32 cellular contexts compared by ENCODE assay signal in genomic region chr20:63703976-63704748, GRCh38. TPM values are rescaled to one million over a fixed set of nuclear protein-coding genes. Genes with fewer than 3 reads are reported as not detected.
A peak's percentile ranks its signal among the peaks of the same experiment; 100 is the strongest.
DNase-seq lines count a peak whose midpoint lies in the region; ATAC-seq, FAIRE-seq and TF ChIP-seq lines count a peak whose summit lies in the region.
"Had no signal": no experiment of that assay in that cellular context is flagged by ENCODE, and none has a peak within 500 bp of the region (broad histone marks: within the 10 kb centered on the region; RNA-seq: fewer than 3 reads in every experiment).

No MANE protein-coding gene starts in this region.

- no peak overlapping the region for H3K9ac ChIP-seq in HepG2 (ENCODE audit: insufficient read depth, low read depth, low read length)

- no peak for TF ChIP-seq RAD21 in HepG2 (CRISPR knock-in tag; IDR thresholded peaks at IDR 0.05)

- intact Hi-C loops in HepG2 (cut with micrococcal nuclease; ENCODE audit: unreplicated experiment), result no loop called here

- in situ Hi-C loops in HepG2 (cut with HindIII; ENCODE audit: extremely low pct_ligation_motif_present, low pct_unique_long_range_greater_than_20kb), result loop anchor here (10.0 kb wide), 1 partner anchor 81 kb away; no protein-coding TSS in a partner anchor

- no peak overlapping the region for H3K4me3 Mint-ChIP-seq in stimulated activated effector memory CD8-positive, alpha-beta T cell treated with anti-CD3 and anti-CD28 coated beads, Interleukin-12 subunit alpha, Interleukin-12 subunit beta, amount 100 ng/mL, for 72 hours
- H3K4me3 Mint-ChIP-seq: activated B cell treated with CpG ODN at 0.5 μM for 24 hours; activated CD4-positive, alpha-beta T cell treated with anti-CD3 and anti-CD28 coated beads, Interleukin-2, amount 10 ng/mL, durations not matched to agents 7 days and 5 days; stimulated activated naive CD8-positive, alpha-beta T cell treated with anti-CD3 and anti-CD28 coated beads, Interleukin-15, Interleukin-2, amounts not matched to agents 100 ng/mL and 50 ng/mL, for 24 hours had no signal

- H3K27ac Mint-ChIP-seq in stimulated activated effector memory CD8-positive, alpha-beta T cell treated with anti-CD3 and anti-CD28 coated beads, Interleukin-12 subunit alpha, Interleukin-12 subunit beta, amount 100 ng/mL, for 72 hours, result peak overlapping the region; percentile 58
- H3K27ac Mint-ChIP-seq: activated B cell treated with CpG ODN at 0.5 μM for 24 hours; activated CD4-positive, alpha-beta T cell treated with anti-CD3 and anti-CD28 coated beads, Interleukin-2, amount 10 ng/mL, durations not matched to agents 7 days and 5 days; stimulated activated naive CD8-positive, alpha-beta T cell treated with anti-CD3 and anti-CD28 coated beads, Interleukin-15, Interleukin-2, amounts not matched to agents 100 ng/mL and 50 ng/mL, for 24 hours had no signal

- H3K36me3 Mint-ChIP-seq in stimulated activated effector memory CD8-positive, alpha-beta T cell treated with anti-CD3 and anti-CD28 coated beads, Interleukin-12 subunit alpha, Interleukin-12 subunit beta, amount 100 ng/mL, for 72 hours, result peaks cover 51% of the 10 kb centered on the region
- H3K36me3 Mint-ChIP-seq: natural killer cell treated with Interleukin-12 subunit alpha and Interleukin-12 subunit beta and Interleukin-15 and Interleukin-18, amount 100 ng/mL, for 72 hours had no signal

- peak overlapping the region; percentile 97 for H3K27ac ChIP-seq in RWPE1
- no peak overlapping the region for H3K27ac ChIP-seq in HepG2 (ENCODE audit: extremely low read length, insufficient read depth, low read length)
- H3K27ac ChIP-seq: breast epithelium, gastroesophageal sphincter, ovary, thoracic aorta, vagina had no signal

- WGBS in HepG2 (ENCODE audit: low lambda C conversion rate), result 96% methylated on average over 10 of the region's 11 CpGs

- no peak for ATAC-seq in HepG2
- no peak for ATAC-seq in stimulated activated effector memory CD8-positive, alpha-beta T cell treated with anti-CD3 and anti-CD28 coated beads, Interleukin-12 subunit alpha, Interleukin-12 subunit beta, amount 100 ng/mL, for 72 hours
- no peak for ATAC-seq in HG02588 (IDR thresholded peaks at IDR 0.05; ENCODE audit: unreplicated experiment)
- ATAC-seq: gastroesophageal sphincter; natural killer cell treated with Interleukin-12 subunit alpha and Interleukin-12 subunit beta and Interleukin-15 and Interleukin-18, amount 100 ng/mL, for 72 hours had no signal

- DNase-seq in activated effector memory CD4-positive, alpha-beta T cell treated with anti-CD3 and anti-CD28 coated beads, Interleukin-2, amount 50 U/mL, for 16 hours, result peak; percentile 58
- no peak for DNase-seq in activated effector memory CD4-positive, alpha-beta T cell treated with Interleukin-2 at 50 U/mL for 16 hours
- DNase-seq in RWPE1 (ENCODE audit: low spot score) (no peak), HepG2 (ENCODE audit: low spot score) (no peak), NCI-H2081 (lab: John Stamatoyannopoulos, UW) (no peak), SIG-M5 (lab: John Stamatoyannopoulos, UW) (no peak)
- no peak for DNase-seq in stimulated activated effector memory CD8-positive, alpha-beta T cell treated with anti-CD3 and anti-CD28 coated beads, Interleukin-12 subunit alpha, Interleukin-12 subunit beta, amount 100 ng/mL, for 72 hours (ENCODE audit: low spot score in 2 of 2)
- DNase-seq: activated B cell treated with CpG ODN at 0.5 μM for 24 hours; activated CD4-positive, alpha-beta T cell treated with anti-CD3 and anti-CD28 coated beads, Interleukin-2, amount 10 ng/mL, durations not matched to agents 7 days and 5 days; activated T-cell treated with anti-CD3 and anti-CD28 coated beads, Interleukin-2, amount 50 U/mL, for 48 hours; hippocampal formation; Karpas-422; NCI-H1417 treated with DMSO at 0.1 percent for 48 hours; NCI-H2081 treated with DMSO at 0.1 percent for 48 hours; NCI-H345; NCI-H748 treated with DMSO at 0.1 percent for 48 hours; small intestine had no signal

- no TSS peak for BruUV-seq in HepG2 (replicated peaks; lab: Mats Ljungman, UMichigan)

- TF ChIP-seq EP300 in HepG2 (IDR thresholded peaks at IDR 0.05; ENCODE audit: low read depth in 2 of 2, low read length in 2 of 2), result no peak
- no peak for TF ChIP-seq EP300 in HepG2 (CRISPR knock-in tag; IDR thresholded peaks at IDR 0.05; ENCODE audit: borderline replicate concordance)

- H3K4me1 Mint-ChIP-seq in stimulated activated effector memory CD8-positive, alpha-beta T cell treated with anti-CD3 and anti-CD28 coated beads, Interleukin-12 subunit alpha, Interleukin-12 subunit beta, amount 100 ng/mL, for 72 hours, result peaks cover 46% of the 10 kb centered on the region

- no peaks in the 10 kb centered on the region; a peak in 1 of 5 replicates for H3K27me3 ChIP-seq in HepG2 (ENCODE audit: control insufficient read depth in 1 of 2, insufficient read depth in 2 of 2, low read length in 2 of 2)
- H3K27me3 ChIP-seq: breast epithelium, gastroesophageal sphincter, ovary, vagina had no signal

- no peak overlapping the region for H3K4me2 ChIP-seq in HepG2 (ENCODE audit: low read depth, low read length)

- H3K36me3 ChIP-seq in HepG2 (replicated peaks in 1 of 2; ENCODE audit: control insufficient read depth in 1 of 2, insufficient read depth in 2 of 2, low read length in 2 of 2), result peaks cover 17 to 35% of the 10 kb centered on the region in 2 experiments
- H3K36me3 ChIP-seq: ovary had no signal

- no peak overlapping the region for H2AFZ ChIP-seq in HepG2 (ENCODE audit: low read length)

- H3K4me1 ChIP-seq in HepG2 (ENCODE audit: insufficient read depth, low read length), result peaks cover 17% of the 10 kb centered on the region

- peaks cover 33% of the 10 kb centered on the region for H3K79me2 ChIP-seq in HepG2 (ENCODE audit: insufficient read depth, low read length)

- H3K4me3 ChIP-seq in HepG2 (replicated peaks in 1 of 3; ENCODE audit: insufficient read depth in 1 of 3, low read depth in 2 of 3, low read length in 3 of 3), result no peak overlapping the region
- H3K4me3 ChIP-seq: breast epithelium, gastroesophageal sphincter, HAP-1, ovary, thoracic aorta, vagina had no signal

- no peak; a peak in 1 of 4 replicates for TF ChIP-seq POLR2A in HepG2 (IDR thresholded peaks at IDR 0.05; ENCODE audit: insufficient read depth in 1 of 2, low read depth in 2 of 2, low read length in 2 of 2)

- no peaks in the 10 kb centered on the region for H3K9me3 Mint-ChIP-seq in stimulated activated effector memory CD8-positive, alpha-beta T cell treated with anti-CD3 and anti-CD28 coated beads, Interleukin-12 subunit alpha, Interleukin-12 subunit beta, amount 100 ng/mL, for 72 hours
- H3K9me3 Mint-ChIP-seq: activated B cell treated with CpG ODN at 0.5 μM for 24 hours; activated CD4-positive, alpha-beta T cell treated with anti-CD3 and anti-CD28 coated beads, Interleukin-2, amount 10 ng/mL, durations not matched to agents 7 days and 5 days; activated naive CD4-positive, alpha-beta T cell treated with anti-CD3 and anti-CD28 coated beads, Interleukin-2, amount 50 U/mL, for 24 hours; natural killer cell treated with Interleukin-12 subunit alpha and Interleukin-12 subunit beta and Interleukin-15 and Interleukin-18, amount 100 ng/mL, for 72 hours; stimulated activated naive CD8-positive, alpha-beta T cell treated with anti-CD3 and anti-CD28 coated beads, Interleukin-15, Interleukin-2, amounts not matched to agents 100 ng/mL and 50 ng/mL, for 24 hours had no signal

- FAIRE-seq in HepG2 (lab: Jason Lieb, UNC), result no peak
- FAIRE-seq: D721Med, GM19239, small intestine had no signal

- TF ChIP-seq CTCF in RWPE1 (conservative IDR thresholded peaks at IDR 0.05; ENCODE audit: low read depth) (no peak), HepG2 (CRISPR knock-in tag; IDR thresholded peaks at IDR 0.05) (no peak)

- POLR2A ChIA-PET in RWPE1 (lab: Yijun Ruan, JAX; ENCODE audit: low non-redundant PET) (no interaction called here), HepG2 (lab: Yijun Ruan, JAX) (interaction anchor here (1.5 to 12.4 kb wide), 2 partner anchors 32 to 41 kb away, joined by 5 to 190 read pairs; partner anchors contain the start of genes LIME1 and SLC2A4RG)

- CTCF ChIA-PET in RWPE1 (lab: Yijun Ruan, JAX) (interaction anchor here (2.0 kb wide), 1 partner anchor 269 kb away, joined by 10 read pairs; no protein-coding TSS in a partner anchor), HepG2 (lab: Yijun Ruan, JAX; ENCODE audit: low intra/inter-chr PET ratio, low total read pairs) (no interaction called here)

- no peaks in the 10 kb centered on the region for H3K9me3 ChIP-seq in HepG2 (ENCODE audit: low read length)
- H3K9me3 ChIP-seq: breast epithelium, gastroesophageal sphincter, HAP-1, ovary, thoracic aorta, vagina had no signal

- peaks cover 10% of the 10 kb centered on the region; the same call in 1 of the 2 replicates for H4K20me1 ChIP-seq in HepG2 (ENCODE audit: insufficient read depth, low read length)

RNA-seq across cellular contexts. Expression of gene ARFRP1, which starts 3.6 kb away (rescaled TPM):
- total RNA-seq in HepG2 (2016; rRNA removed; fragmentation: Illumina TruSeq; extraction: Trizol), result 33.7 and 51.1 TPM in 2 replicates
- 9.6 and 11.5 TPM in 2 replicates for total RNA-seq in HepG2 (2016; cell fraction: cytosol; rRNA removed; fragmentation: Illumina TruSeq; extraction: Trizol; ENCODE audit: low read depth)
- 31.8 and 53.2 TPM in 2 replicates for total RNA-seq in HepG2 (2016; cell fraction: insoluble cytoplasmic fraction; rRNA removed; fragmentation: Illumina TruSeq; extraction: Trizol)
- 22.2 and 23.1 TPM in 2 replicates for total RNA-seq in HepG2 (2016; cell fraction: membrane; rRNA removed; fragmentation: Illumina TruSeq; extraction: Trizol)
- total RNA-seq in HepG2 (2016; cell fraction: nucleus; rRNA removed; fragmentation: Illumina TruSeq; extraction: Trizol), result 37.5 and 46.0 TPM in 2 replicates
- polyA plus RNA-seq in HepG2 (2011; rRNA removed), result 32.0 and 42.8 TPM in 2 replicates
- polyA plus RNA-seq in HepG2 (2011; cell fraction: cytosol; rRNA removed), result 48.5 and 49.6 TPM in 2 replicates
- polyA plus RNA-seq in HepG2 (2011; cell fraction: nucleus; rRNA removed), result 123 and 125 TPM in 2 replicates
- polyA plus RNA-seq in HepG2 (2012), result 26.6 and 30.7 TPM in 2 replicates
- polyA plus RNA-seq in HepG2 (2016; cell fraction: cytosol; fragmentation: Illumina TruSeq; extraction: Trizol; ENCODE audit: low read depth), result 8.8 and 9.1 TPM in 2 replicates
- 30.0 and 34.6 TPM in 2 replicates for polyA plus RNA-seq in HepG2 (2016; cell fraction: insoluble cytoplasmic fraction; fragmentation: Illumina TruSeq; extraction: Trizol; ENCODE audit: low read depth)
- 12.6 and 13.5 TPM in 2 replicates for polyA plus RNA-seq in HepG2 (2016; cell fraction: membrane; fragmentation: Illumina TruSeq; extraction: Trizol; ENCODE audit: low read depth)
- polyA plus RNA-seq in HepG2 (2016; cell fraction: nucleus; fragmentation: Illumina TruSeq; extraction: Trizol; ENCODE audit: insufficient read depth, low read depth), result 86.0 and 91.0 TPM in 2 replicates
- polyA minus RNA-seq in HepG2 (2011; rRNA and poly(A)+ RNA removed; ENCODE audit: low replicate concordance), result 28.5 and 35.1 TPM in 2 replicates
- polyA minus RNA-seq in HepG2 (2011; cell fraction: cytosol; rRNA and poly(A)+ RNA removed), result 10.4 and 12.4 TPM in 2 replicates
- 55.9 and 67.1 TPM in 2 replicates for polyA minus RNA-seq in HepG2 (2011; cell fraction: nucleus; rRNA and poly(A)+ RNA removed)

RNA-seq across cellular contexts. Expression of gene ZGPAT, which starts 3.7 kb away (rescaled TPM):
- total RNA-seq in HepG2 (2016; rRNA removed; fragmentation: Illumina TruSeq; extraction: Trizol), result 40.2 and 41.9 TPM in 2 replicates
- 34.8 and 37.0 TPM in 2 replicates for total RNA-seq in HepG2 (2016; cell fraction: cytosol; rRNA removed; fragmentation: Illumina TruSeq; extraction: Trizol; ENCODE audit: low read depth)
- 37.7 and 46.6 TPM in 2 replicates for total RNA-seq in HepG2 (2016; cell fraction: insoluble cytoplasmic fraction; rRNA removed; fragmentation: Illumina TruSeq; extraction: Trizol)
- 18.3 and 22.0 TPM in 2 replicates for total RNA-seq in HepG2 (2016; cell fraction: membrane; rRNA removed; fragmentation: Illumina TruSeq; extraction: Trizol)
- total RNA-seq in HepG2 (2016; cell fraction: nucleus; rRNA removed; fragmentation: Illumina TruSeq; extraction: Trizol), result 23.9 and 24.8 TPM in 2 replicates
- 23.0 and 32.8 TPM in 2 replicates for polyA plus RNA-seq in HepG2 (2011; rRNA removed)
- 17.1 and 24.8 TPM in 2 replicates for polyA plus RNA-seq in HepG2 (2011; cell fraction: cytosol; rRNA removed)
- polyA plus RNA-seq in HepG2 (2011; cell fraction: nucleus; rRNA removed), result 93.0 and 104 TPM in 2 replicates
- polyA plus RNA-seq in HepG2 (2012), result 16.8 and 17.7 TPM in 2 replicates
- polyA plus RNA-seq in HepG2 (2016; cell fraction: cytosol; fragmentation: Illumina TruSeq; extraction: Trizol; ENCODE audit: low read depth), result 4.5 and 5.1 TPM in 2 replicates
- polyA plus RNA-seq in HepG2 (2016; cell fraction: insoluble cytoplasmic fraction; fragmentation: Illumina TruSeq; extraction: Trizol; ENCODE audit: low read depth), result 36.0 and 43.8 TPM in 2 replicates
- polyA plus RNA-seq in HepG2 (2016; cell fraction: membrane; fragmentation: Illumina TruSeq; extraction: Trizol; ENCODE audit: low read depth), result 9.1 and 10.0 TPM in 2 replicates
- polyA plus RNA-seq in HepG2 (2016; cell fraction: nucleus; fragmentation: Illumina TruSeq; extraction: Trizol; ENCODE audit: insufficient read depth, low read depth), result 70.9 and 80.9 TPM in 2 replicates
- 12.8 and 40.1 TPM in 2 replicates for polyA minus RNA-seq in HepG2 (2011; rRNA and poly(A)+ RNA removed; ENCODE audit: low replicate concordance)
- polyA minus RNA-seq in HepG2 (2011; cell fraction: cytosol; rRNA and poly(A)+ RNA removed), result 9.3 and 9.5 TPM in 2 replicates
- polyA minus RNA-seq in HepG2 (2011; cell fraction: nucleus; rRNA and poly(A)+ RNA removed), result 13.8 and 15.9 TPM in 2 replicates

RNA-seq across cellular contexts. Expression of gene TNFRSF6B, which starts 7.7 kb away (rescaled TPM):
- not detected in 2 replicates for total RNA-seq in HepG2 (2016; rRNA removed; fragmentation: Illumina TruSeq; extraction: Trizol)
- total RNA-seq in HepG2 (2016; cell fraction: cytosol; rRNA removed; fragmentation: Illumina TruSeq; extraction: Trizol; ENCODE audit: low read depth), result not detected in 2 replicates
- not detected in 2 replicates for total RNA-seq in HepG2 (2016; cell fraction: insoluble cytoplasmic fraction; rRNA removed; fragmentation: Illumina TruSeq; extraction: Trizol)
- not detected in 2 replicates for total RNA-seq in HepG2 (2016; cell fraction: membrane; rRNA removed; fragmentation: Illumina TruSeq; extraction: Trizol)
- total RNA-seq in HepG2 (2016; cell fraction: nucleus; rRNA removed; fragmentation: Illumina TruSeq; extraction: Trizol), result not detected in 2 replicates
- 0.24 and 0.86 TPM in 2 replicates for polyA plus RNA-seq in HepG2 (2011; rRNA removed)
- 0.45 and 1.3 TPM in 2 replicates for polyA plus RNA-seq in HepG2 (2011; cell fraction: cytosol; rRNA removed)
- polyA plus RNA-seq in HepG2 (2011; cell fraction: nucleus; rRNA removed), result 22.5 and 36.0 TPM in 2 replicates
- polyA plus RNA-seq in HepG2 (2012), result 0.55 TPM in 1 of 2 replicates, not detected in the other
- 0.45 and 0.48 TPM in 2 replicates for polyA plus RNA-seq in HepG2 (2016; cell fraction: cytosol; fragmentation: Illumina TruSeq; extraction: Trizol; ENCODE audit: low read depth)
- 0.32 TPM in 1 of 2 replicates, not detected in the other for polyA plus RNA-seq in HepG2 (2016; cell fraction: insoluble cytoplasmic fraction; fragmentation: Illumina TruSeq; extraction: Trizol; ENCODE audit: low read depth)
- polyA plus RNA-seq in HepG2 (2016; cell fraction: membrane; fragmentation: Illumina TruSeq; extraction: Trizol; ENCODE audit: low read depth), result 0.37 and 0.71 TPM in 2 replicates
- polyA plus RNA-seq in HepG2 (2016; cell fraction: nucleus; fragmentation: Illumina TruSeq; extraction: Trizol; ENCODE audit: insufficient read depth, low read depth), result not detected in 2 replicates
- not detected in 2 replicates for polyA minus RNA-seq in HepG2 (2011; rRNA and poly(A)+ RNA removed; ENCODE audit: low replicate concordance)
- polyA minus RNA-seq in HepG2 (2011; cell fraction: cytosol; rRNA and poly(A)+ RNA removed), result not detected in 2 replicates
- polyA minus RNA-seq in HepG2 (2011; cell fraction: nucleus; rRNA and poly(A)+ RNA removed), result not detected in 2 replicates
- total RNA-seq: activated B cell treated with CpG ODN at 0.5 μM for 24 hours; activated CD8-positive, alpha-beta memory T cell treated with anti-CD3 and anti-CD28 coated beads for 36 hours; CD4-positive, alpha-beta memory T cell; natural killer cell treated with Interleukin-12 subunit alpha and Interleukin-12 subunit beta and Interleukin-15 and Interleukin-18, amount 100 ng/mL, for 72 hours; T-helper 1 cell treated with Interleukin-12 subunit alpha and Interleukin-12 subunit beta and Interleukin-4 antibody, amounts not matched to agents 30 ng/mL and 1 ng/mL, for 36 hours had no signal
- polyA plus RNA-seq: CD4-positive, alpha-beta memory T cell had no signal

RNA-seq across cellular contexts. Expression of gene LIME1, which starts 32.3 kb away (rescaled TPM):
- 51.5 and 61.5 TPM in 2 replicates for total RNA-seq in HepG2 (2016; rRNA removed; fragmentation: Illumina TruSeq; extraction: Trizol)
- 59.8 and 81.2 TPM in 2 replicates for total RNA-seq in HepG2 (2016; cell fraction: cytosol; rRNA removed; fragmentation: Illumina TruSeq; extraction: Trizol; ENCODE audit: low read depth)
- total RNA-seq in HepG2 (2016; cell fraction: insoluble cytoplasmic fraction; rRNA removed; fragmentation: Illumina TruSeq; extraction: Trizol), result 46.5 and 57.9 TPM in 2 replicates
- 59.4 and 77.4 TPM in 2 replicates for total RNA-seq in HepG2 (2016; cell fraction: membrane; rRNA removed; fragmentation: Illumina TruSeq; extraction: Trizol)
- total RNA-seq in HepG2 (2016; cell fraction: nucleus; rRNA removed; fragmentation: Illumina TruSeq; extraction: Trizol), result 31.7 and 32.4 TPM in 2 replicates
- 13.0 and 23.5 TPM in 2 replicates for polyA plus RNA-seq in HepG2 (2011; rRNA removed)
- polyA plus RNA-seq in HepG2 (2011; cell fraction: cytosol; rRNA removed), result 20.4 and 43.4 TPM in 2 replicates
- 145 and 202 TPM in 2 replicates for polyA plus RNA-seq in HepG2 (2011; cell fraction: nucleus; rRNA removed)
- polyA plus RNA-seq in HepG2 (2012), result 14.6 and 20.3 TPM in 2 replicates
- 90.7 and 108 TPM in 2 replicates for polyA plus RNA-seq in HepG2 (2016; cell fraction: cytosol; fragmentation: Illumina TruSeq; extraction: Trizol; ENCODE audit: low read depth)
- 72.4 and 82.2 TPM in 2 replicates for polyA plus RNA-seq in HepG2 (2016; cell fraction: insoluble cytoplasmic fraction; fragmentation: Illumina TruSeq; extraction: Trizol; ENCODE audit: low read depth)
- polyA plus RNA-seq in HepG2 (2016; cell fraction: membrane; fragmentation: Illumina TruSeq; extraction: Trizol; ENCODE audit: low read depth), result 75.9 and 77.5 TPM in 2 replicates
- 89.9 and 96.0 TPM in 2 replicates for polyA plus RNA-seq in HepG2 (2016; cell fraction: nucleus; fragmentation: Illumina TruSeq; extraction: Trizol; ENCODE audit: insufficient read depth, low read depth)
- polyA minus RNA-seq in HepG2 (2011; rRNA and poly(A)+ RNA removed; ENCODE audit: low replicate concordance), result 2.1 and 20.3 TPM in 2 replicates
- 22.2 and 31.7 TPM in 2 replicates for polyA minus RNA-seq in HepG2 (2011; cell fraction: cytosol; rRNA and poly(A)+ RNA removed)
- 13.2 and 15.8 TPM in 2 replicates for polyA minus RNA-seq in HepG2 (2011; cell fraction: nucleus; rRNA and poly(A)+ RNA removed)

RNA-seq across cellular contexts. Expression of gene SLC2A4RG, which starts 35.4 kb away (rescaled TPM):
- total RNA-seq in HepG2 (2016; rRNA removed; fragmentation: Illumina TruSeq; extraction: Trizol), result 47.4 and 91.4 TPM in 2 replicates
- 129 and 134 TPM in 2 replicates for total RNA-seq in HepG2 (2016; cell fraction: cytosol; rRNA removed; fragmentation: Illumina TruSeq; extraction: Trizol; ENCODE audit: low read depth)
- total RNA-seq in HepG2 (2016; cell fraction: insoluble cytoplasmic fraction; rRNA removed; fragmentation: Illumina TruSeq; extraction: Trizol), result 39.6 and 94.5 TPM in 2 replicates
- total RNA-seq in HepG2 (2016; cell fraction: membrane; rRNA removed; fragmentation: Illumina TruSeq; extraction: Trizol), result 171 and 186 TPM in 2 replicates
- total RNA-seq in HepG2 (2016; cell fraction: nucleus; rRNA removed; fragmentation: Illumina TruSeq; extraction: Trizol), result 92.1 and 130 TPM in 2 replicates
- 95.9 and 105 TPM in 2 replicates for polyA plus RNA-seq in HepG2 (2011; rRNA removed)
- 36.7 and 62.3 TPM in 2 replicates for polyA plus RNA-seq in HepG2 (2011; cell fraction: cytosol; rRNA removed)
- polyA plus RNA-seq in HepG2 (2011; cell fraction: nucleus; rRNA removed), result 581 and 754 TPM in 2 replicates
- 65.4 and 92.2 TPM in 2 replicates for polyA plus RNA-seq in HepG2 (2012)
- 354 and 372 TPM in 2 replicates for polyA plus RNA-seq in HepG2 (2016; cell fraction: cytosol; fragmentation: Illumina TruSeq; extraction: Trizol; ENCODE audit: low read depth)
- polyA plus RNA-seq in HepG2 (2016; cell fraction: insoluble cytoplasmic fraction; fragmentation: Illumina TruSeq; extraction: Trizol; ENCODE audit: low read depth), result 107 and 130 TPM in 2 replicates
- polyA plus RNA-seq in HepG2 (2016; cell fraction: membrane; fragmentation: Illumina TruSeq; extraction: Trizol; ENCODE audit: low read depth), result 352 and 381 TPM in 2 replicates
- 510 and 535 TPM in 2 replicates for polyA plus RNA-seq in HepG2 (2016; cell fraction: nucleus; fragmentation: Illumina TruSeq; extraction: Trizol; ENCODE audit: insufficient read depth, low read depth)
- 23.9 and 51.3 TPM in 2 replicates for polyA minus RNA-seq in HepG2 (2011; rRNA and poly(A)+ RNA removed; ENCODE audit: low replicate concordance)
- 24.3 and 27.0 TPM in 2 replicates for polyA minus RNA-seq in HepG2 (2011; cell fraction: cytosol; rRNA and poly(A)+ RNA removed)
- polyA minus RNA-seq in HepG2 (2011; cell fraction: nucleus; rRNA and poly(A)+ RNA removed), result 61.3 and 75.8 TPM in 2 replicates
